ENCODE assay signal across 14 cellular contexts in the genomic region with DNA sequence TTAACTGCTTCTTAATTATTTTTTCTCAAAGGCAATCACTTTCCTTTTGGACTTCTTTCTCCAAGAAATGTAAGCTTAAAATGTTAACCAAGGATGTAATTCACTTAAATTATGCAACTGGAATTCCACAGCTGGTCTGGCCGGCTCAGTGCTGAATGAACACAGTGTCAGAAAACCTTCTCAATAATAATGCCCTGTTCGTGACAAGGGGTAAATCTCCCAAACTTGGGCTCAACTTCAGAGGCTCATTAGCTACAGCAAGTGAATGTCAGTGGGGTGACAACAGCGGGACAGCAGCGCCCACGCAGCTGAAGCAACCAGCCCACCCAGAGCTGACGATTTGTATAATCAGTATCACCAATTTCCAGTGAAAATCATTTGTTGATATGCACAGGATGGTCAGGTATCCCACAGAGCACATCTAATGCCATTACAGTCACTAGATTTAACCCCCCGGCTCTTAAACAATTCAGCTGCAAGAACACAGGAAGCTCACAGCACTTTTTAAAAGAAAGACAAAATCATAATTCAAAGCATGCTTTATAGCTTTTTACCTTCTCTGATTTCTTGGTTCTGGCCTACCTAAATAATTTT.
A peak's percentile ranks its signal among the peaks of the same experiment; 100 is the strongest.
DNase-seq lines count a peak whose midpoint lies in the region; ATAC-seq, FAIRE-seq and TF ChIP-seq lines count a peak whose summit lies in the region.
"Had no signal": no experiment of that assay in that cellular context is flagged by ENCODE, and none has a peak within 500 bp of the region (broad histone marks: within the 10 kb centered on the region; RNA-seq: fewer than 3 reads in every experiment).

No MANE protein-coding gene starts in this region.

- H3K36me3 ChIP-seq in GM23338 (ENCODE audit: insufficient read depth) (no peaks in the 10 kb centered on the region), brain microvascular endothelial cell (replicated peaks) (no peaks in the 10 kb centered on the region), smooth muscle cell (ENCODE audit: low read depth) (no peaks in the 10 kb centered on the region)
- H3K36me3 ChIP-seq: prostate gland had no signal

- ATAC-seq in GM23338 (peak; percentile 70), GM21390 (IDR thresholded peaks at IDR 0.05; ENCODE audit: unreplicated experiment) (no peak), GM18858 (IDR thresholded peaks at IDR 0.05; ENCODE audit: unreplicated experiment) (no peak)
- ATAC-seq: stimulated activated naive CD8-positive, alpha-beta T cell treated with anti-CD3 and anti-CD28 coated beads, Interleukin-15, Interleukin-2, amounts not matched to agents 100 U/mL and 50 U/mL, for 24 hours had no signal

- H3K4me3 ChIP-seq in GM23338 (peak overlapping the region; percentile 14), brain microvascular endothelial cell (ENCODE audit: low read depth, low read length) (peak overlapping the region; percentile 34), smooth muscle cell (peak overlapping the region; percentile 16)
- H3K4me3 ChIP-seq: prostate gland had no signal

- no peak overlapping the region for H3K9ac ChIP-seq in smooth muscle cell (ENCODE audit: low read depth)

- in situ Hi-C loops in brain microvascular endothelial cell (cut with HindIII; ENCODE audit: low pct_ligation_motif_present, low sequenced_read_pairs), result no loop called here

- H3K27ac ChIP-seq in GM23338 (ENCODE audit: low read depth), result no peak overlapping the region; the same call in 1 of the 2 replicates
- H3K27ac ChIP-seq in brain microvascular endothelial cell, result no peak overlapping the region
- no peak overlapping the region for H3K27ac ChIP-seq in smooth muscle cell (ENCODE audit: low read depth)
- H3K27ac ChIP-seq: prostate gland had no signal

- no peaks in the 10 kb centered on the region for H3K9me3 ChIP-seq in smooth muscle cell (replicated peaks; ENCODE audit: low read depth)
- H3K9me3 ChIP-seq: prostate gland had no signal

- H3K4me2 ChIP-seq in GM23338 (peak overlapping the region; percentile 58), smooth muscle cell (peak overlapping the region; percentile 72)

- H3K27me3 ChIP-seq in GM23338 (ENCODE audit: insufficient read depth) (no peaks in the 10 kb centered on the region), brain microvascular endothelial cell (replicated peaks) (no peaks in the 10 kb centered on the region), smooth muscle cell (ENCODE audit: low read depth) (no peaks in the 10 kb centered on the region)

- peak overlapping the region; percentile 65 for H3K27ac Mint-ChIP-seq in GM23338
- H3K27ac Mint-ChIP-seq: activated T-cell treated with anti-CD3 and anti-CD28 coated beads, Interleukin-2, amount 50 U/mL, for 24 hours had no signal

- H3K4me3 Mint-ChIP-seq in GM23338, result peak overlapping the region; percentile 61
- H3K4me3 Mint-ChIP-seq: activated T-cell treated with anti-CD3 and anti-CD28 coated beads, Interleukin-2, amount 50 U/mL, for 24 hours; CD4-positive, CD25-positive, alpha-beta regulatory T cell had no signal

- H3K27me3 Mint-ChIP-seq in GM23338 (ENCODE audit: insufficient read depth, low read depth, poor library complexity), result no peaks in the 10 kb centered on the region
- H3K27me3 Mint-ChIP-seq: activated T-cell treated with anti-CD3 and anti-CD28 coated beads, Interleukin-2, amount 50 U/mL, for 24 hours; CD4-positive, CD25-positive, alpha-beta regulatory T cell had no signal

- H4K20me1 ChIP-seq in GM23338 (replicated peaks; ENCODE audit: insufficient read depth) (no peaks in the 10 kb centered on the region), smooth muscle cell (ENCODE audit: low read depth) (no peaks in the 10 kb centered on the region)

- no peak for FAIRE-seq in urothelium cell line (lab: Jason Lieb, UNC)
- FAIRE-seq: endometrium had no signal

- H3F3A ChIP-seq in GM23338 (replicated peaks; ENCODE audit: low read depth) (no peaks in the 10 kb centered on the region), smooth muscle cell (ENCODE audit: low read depth) (no peaks in the 10 kb centered on the region)

- 16% methylated on average over 7 of the region's 7 CpGs for WGBS in smooth muscle cell (ENCODE audit: low lambda C conversion rate)

- H3K79me2 ChIP-seq in GM23338 (replicated peaks; ENCODE audit: insufficient read depth), result no peaks in the 10 kb centered on the region
- no peaks in the 10 kb centered on the region for H3K79me2 ChIP-seq in smooth muscle cell (ENCODE audit: low read depth)

- no peaks in the 10 kb centered on the region for H3K9me2 ChIP-seq in GM23338 (ENCODE audit: insufficient read depth)

- DNase-seq in GM23338 (ENCODE audit: low spot score) (peak; percentile 35), brain microvascular endothelial cell (no peak), iPS-NIHi7 (ENCODE audit: extremely low spot score) (peak; percentile 10), smooth muscle cell (lab: John Stamatoyannopoulos, UW; ENCODE audit: unreplicated experiment) (no peak), urothelium cell line (ENCODE audit: low spot score) (no peak)
- DNase-seq: activated CD4-positive, CD25-positive, alpha-beta regulatory T cell treated with anti-CD3 and anti-CD28 coated beads, Interleukin-2, amount 50 U/mL, for 72 hours; activated T-cell treated with anti-CD3 and anti-CD28 coated beads, Interleukin-2, amount 50 U/mL, for 24 hours; CD4-positive, CD25-positive, alpha-beta regulatory T cell; stimulated activated CD4-positive, alpha-beta T cell treated with anti-CD3 and anti-CD28 coated beads, Interleukin-4, amount 100 ng/mL, for 4 hours; stimulated activated naive CD8-positive, alpha-beta T cell treated with anti-CD3 and anti-CD28 coated beads, Interleukin-15, Interleukin-2, amounts not matched to agents 100 U/mL and 50 U/mL, for 24 hours had no signal

- no peak overlapping the region for H2AFZ ChIP-seq in GM23338
- peak overlapping the region; percentile 80 for H2AFZ ChIP-seq in smooth muscle cell (ENCODE audit: low read depth)

- no peaks in the 10 kb centered on the region for H3K9me3 Mint-ChIP-seq in GM23338

- TF ChIP-seq CTCF in GM23338 (conservative IDR thresholded peaks at IDR 0.05; ENCODE audit: low read depth in 2 of 2) (no peak), brain microvascular endothelial cell (IDR thresholded peaks at IDR 0.05; ENCODE audit: low read depth, low read length, missing control alignments) (no peak), smooth muscle cell (IDR thresholded peaks at IDR 0.05; ENCODE audit: borderline replicate concordance, insufficient read depth, poor library complexity, severe bottlenecking) (no peak)

- H3K4me1 ChIP-seq in GM23338 (ENCODE audit: insufficient read depth) (peaks cover 45% of the 10 kb centered on the region), smooth muscle cell (ENCODE audit: low read depth) (peaks cover 20% of the 10 kb centered on the region)
- H3K4me1 ChIP-seq: prostate gland had no signal

- H3K36me3 Mint-ChIP-seq in GM23338 (ENCODE audit: low read depth), result no peaks in the 10 kb centered on the region
- H3K36me3 Mint-ChIP-seq: CD4-positive, CD25-positive, alpha-beta regulatory T cell had no signal

- peaks cover 54% of the 10 kb centered on the region for H3K4me1 Mint-ChIP-seq in GM23338
- H3K4me1 Mint-ChIP-seq: CD4-positive, CD25-positive, alpha-beta regulatory T cell had no signal

TF ChIP-seq in GM23338, 12 proteins besides CTCF, POLR2A, EP300 and RAD21:
- TF ChIP-seq JUNB (IDR thresholded peaks at IDR 0.05; ENCODE audit: unreplicated experiment) (no peak), CREB1 (CRISPR knock-in tag; IDR thresholded peaks at IDR 0.05; ENCODE audit: low read depth) (0 out of 2 replicates have a peak, but pooled peaks have one; percentile 4)
- TF ChIP-seq, protein P1, sequence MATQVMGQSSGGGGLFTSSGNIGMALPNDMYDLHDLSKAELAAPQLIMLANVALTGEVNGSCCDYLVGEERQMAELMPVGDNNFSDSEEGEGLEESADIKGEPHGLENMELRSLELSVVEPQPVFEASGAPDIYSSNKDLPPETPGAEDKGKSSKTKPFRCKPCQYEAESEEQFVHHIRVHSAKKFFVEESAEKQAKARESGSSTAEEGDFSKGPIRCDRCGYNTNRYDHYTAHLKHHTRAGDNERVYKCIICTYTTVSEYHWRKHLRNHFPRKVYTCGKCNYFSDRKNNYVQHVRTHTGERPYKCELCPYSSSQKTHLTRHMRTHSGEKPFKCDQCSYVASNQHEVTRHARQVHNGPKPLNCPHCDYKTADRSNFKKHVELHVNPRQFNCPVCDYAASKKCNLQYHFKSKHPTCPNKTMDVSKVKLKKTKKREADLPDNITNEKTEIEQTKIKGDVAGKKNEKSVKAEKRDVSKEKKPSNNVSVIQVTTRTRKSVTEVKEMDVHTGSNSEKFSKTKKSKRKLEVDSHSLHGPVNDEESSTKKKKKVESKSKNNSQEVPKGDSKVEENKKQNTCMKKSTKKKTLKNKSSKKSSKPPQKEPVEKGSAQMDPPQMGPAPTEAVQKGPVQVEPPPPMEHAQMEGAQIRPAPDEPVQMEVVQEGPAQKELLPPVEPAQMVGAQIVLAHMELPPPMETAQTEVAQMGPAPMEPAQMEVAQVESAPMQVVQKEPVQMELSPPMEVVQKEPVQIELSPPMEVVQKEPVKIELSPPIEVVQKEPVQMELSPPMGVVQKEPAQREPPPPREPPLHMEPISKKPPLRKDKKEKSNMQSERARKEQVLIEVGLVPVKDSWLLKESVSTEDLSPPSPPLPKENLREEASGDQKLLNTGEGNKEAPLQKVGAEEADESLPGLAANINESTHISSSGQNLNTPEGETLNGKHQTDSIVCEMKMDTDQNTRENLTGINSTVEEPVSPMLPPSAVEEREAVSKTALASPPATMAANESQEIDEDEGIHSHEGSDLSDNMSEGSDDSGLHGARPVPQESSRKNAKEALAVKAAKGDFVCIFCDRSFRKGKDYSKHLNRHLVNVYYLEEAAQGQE (IDR thresholded peaks at IDR 0.05; ENCODE audit: unreplicated experiment), result no peak

Comparison
In these comparisons a context has a peak if more than half of its experiments do, and no peak if none do; other contexts are left out.
1. DNase-seq: peak in GM23338 (single experiment) and iPS-NIHi7 (single experiment); none in brain microvascular endothelial cell (single experiment), smooth muscle cell (single experiment) and urothelium cell line (single experiment).
2. Peak in every context shown above with its lines, with median percentiles within 50 percentile points of each other: H3K4me3 ChIP-seq.